In the genomic region with DNA sequence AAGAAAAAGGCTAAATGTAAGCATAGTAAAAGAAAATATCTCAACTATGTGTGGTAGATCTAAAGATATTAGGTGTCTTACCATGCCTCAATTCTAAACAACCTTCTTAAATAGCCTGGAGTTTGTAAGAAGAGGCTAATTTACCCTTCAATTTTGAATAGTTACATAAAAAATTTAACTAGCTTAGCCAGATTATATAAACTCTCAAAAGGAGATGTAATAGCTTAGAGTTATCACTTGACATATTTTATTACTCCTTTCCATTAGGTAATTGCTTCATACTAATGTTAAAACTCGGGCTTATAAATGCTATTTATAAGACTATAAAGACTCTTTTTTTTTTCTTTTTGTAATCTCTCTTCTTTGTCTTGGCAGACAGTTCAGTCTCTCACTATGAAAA, we compare ENCODE assay signal across 21 cellular contexts.
DNase-seq lines count a peak whose midpoint lies in the region; ATAC-seq and TF ChIP-seq lines count a peak whose summit lies in the region.
"Had no signal": no experiment of that assay in that cellular context is flagged by ENCODE, and none has a peak within 500 bp of the region (broad histone marks: within the 10 kb centered on the region; RNA-seq: fewer than 3 reads in every experiment).

No MANE protein-coding gene starts in this region.

- H3K27ac Mint-ChIP-seq in naive thymus-derived CD8-positive, alpha-beta T cell = no peak overlapping the region
- H3K27ac Mint-ChIP-seq: CD4-positive, alpha-beta memory T cell; GM23338; H9 had no signal

- POLR2A ChIA-PET in naive thymus-derived CD8-positive, alpha-beta T cell (lab: Charles Lee) = no interaction called here

- TF ChIP-seq CTCF in LNCaP clone FGC (IDR thresholded peaks at IDR 0.05; ENCODE audit: control insufficient read depth, extremely low read depth, insufficient read depth) = no peak
- no peak for TF ChIP-seq CTCF in fibroblast of villous mesenchyme (IDR thresholded peaks at IDR 0.05; ENCODE audit: insufficient read depth, low read depth, low read length)

- no peaks in the 10 kb centered on the region for H3K27me3 Mint-ChIP-seq in naive thymus-derived CD8-positive, alpha-beta T cell
- H3K27me3 Mint-ChIP-seq: CD4-positive, alpha-beta memory T cell had no signal

- H3K4me1 Mint-ChIP-seq in naive thymus-derived CD8-positive, alpha-beta T cell = no peaks in the 10 kb centered on the region
- H3K4me1 Mint-ChIP-seq: CD4-positive, alpha-beta memory T cell; GM23338; H9 had no signal

- no peaks in the 10 kb centered on the region for H3K36me3 Mint-ChIP-seq in naive thymus-derived CD8-positive, alpha-beta T cell
- H3K36me3 Mint-ChIP-seq: CD4-positive, alpha-beta memory T cell had no signal

- H3K4me3 ChIP-seq in LNCaP clone FGC (ENCODE audit: low read depth, low read length) (no peak overlapping the region), fibroblast of villous mesenchyme (ENCODE audit: low read depth, low read length) (no peak overlapping the region)
- H3K4me3 ChIP-seq: A549, GM23338 had no signal

- DNase-seq in EH (ENCODE audit: low read depth) (peak; percentile 80), LNCaP clone FGC (ENCODE audit: low read depth) (peak; percentile 44), fibroblast of villous mesenchyme (ENCODE audit: low read depth) (peak; percentile 24), dermis blood vessel endothelial cell (no peak)
- DNase-seq in naive thymus-derived CD8-positive, alpha-beta T cell = no peak
- DNase-seq: 8988T; ACHN; AML-193; BE2C; C1 segment of cervical spinal cord; Calu3; CD4-positive, alpha-beta memory T cell; COR-L47; DMS53; DMS79 treated with DMSO at 0.1 percent for 48 hours; H9 had no signal

- peaks cover 0 to 13% (median 2%) of the 10 kb centered on the region in 9 donors for H3K9me3 Mint-ChIP-seq in naive thymus-derived CD8-positive, alpha-beta T cell

- no peak for ATAC-seq in GM21786 (IDR thresholded peaks at IDR 0.05; ENCODE audit: unreplicated experiment)
- no peak for ATAC-seq in activated CD4-positive, CD25-positive, alpha-beta regulatory T cell treated with anti-CD3 and anti-CD28 coated beads, Interleukin-2, amount 50 U/mL, for 24 hours
- ATAC-seq in naive thymus-derived CD8-positive, alpha-beta T cell = no peak
- ATAC-seq: A549, GM23338, HCT116 had no signal

- no peak overlapping the region for H3K4me3 Mint-ChIP-seq in naive thymus-derived CD8-positive, alpha-beta T cell
- H3K4me3 Mint-ChIP-seq: CD4-positive, alpha-beta memory T cell; GM23338; H9 had no signal

Comparison
In these comparisons a context has a peak if more than half of its experiments do, and no peak if none do; other contexts are left out.
1. DNase-seq: peak in EH (single experiment), LNCaP clone FGC (single experiment) and fibroblast of villous mesenchyme (single experiment); none in dermis blood vessel endothelial cell (single experiment) and naive thymus-derived CD8-positive, alpha-beta T cell (0 of 10).